Comparison of ENCODE assay signal across 21 cellular contexts in genomic region chr1:34777519-34778321, GRCh38. TPM values are rescaled to one million over a fixed set of nuclear protein-coding genes. Genes with fewer than 3 reads are reported as not detected.
"Had no signal": no experiment of that assay in that cellular context is flagged by ENCODE, and none has a peak within 500 bp of the region (broad histone marks: within the 10 kb centered on the region; RNA-seq: fewer than 3 reads in every experiment).

No MANE protein-coding gene starts in this region.

- H3K27me3 ChIP-seq: body of pancreas, pancreas had no signal

- H3K9me3 Mint-ChIP-seq: activated naive CD8-positive, alpha-beta T cell treated with anti-CD3 and anti-CD28 coated beads, Interleukin-2, amount 10 ng/mL, durations not matched to agents 7 days and 5 days; naive B cell; stimulated activated effector memory CD8-positive, alpha-beta T cell treated with anti-CD3 and anti-CD28 coated beads, Interleukin-12 subunit alpha, Interleukin-12 subunit beta, amount 100 ng/mL, for 72 hours had no signal

- H3K4me3 ChIP-seq: body of pancreas, left lung, mucosa of descending colon, pancreas, stomach, testis, upper lobe of left lung had no signal

- DNase-seq: activated CD4-positive, alpha-beta T cell treated with anti-CD3 and anti-CD28 coated beads for 1 hour; activated CD4-positive, alpha-beta T cell treated with anti-CD3 and anti-CD28 coated beads, Interleukin-2, amount 50 U/mL, for 4 hours; activated naive CD4-positive, alpha-beta T cell treated with Interleukin-2 at 50 U/mL for 16 hours; activated naive CD8-positive, alpha-beta T cell treated with anti-CD3 and anti-CD28 coated beads, Interleukin-2, amount 10 ng/mL, durations not matched to agents 7 days and 5 days; body of pancreas; caudate nucleus; erythroblast; foreskin melanocyte; mucosa of descending colon; naive B cell; pancreas; stimulated activated CD4-positive, alpha-beta T cell treated with anti-CD3 and anti-CD28 coated beads, Interleukin-4, amount 100 ng/mL, for 24 hours; stomach; testis; upper lobe of left lung; WERI-Rb-1 had no signal

- ATAC-seq: body of pancreas; left lung; mucosa of descending colon; pancreas; sciatic nerve; stimulated activated effector memory CD8-positive, alpha-beta T cell treated with anti-CD3 and anti-CD28 coated beads, Interleukin-12 subunit alpha, Interleukin-12 subunit beta, amount 100 ng/mL, for 72 hours had no signal

- H3K4me1 Mint-ChIP-seq: activated naive CD8-positive, alpha-beta T cell treated with anti-CD3 and anti-CD28 coated beads, Interleukin-2, amount 10 ng/mL, durations not matched to agents 7 days and 5 days; stimulated activated effector memory CD8-positive, alpha-beta T cell treated with anti-CD3 and anti-CD28 coated beads, Interleukin-12 subunit alpha, Interleukin-12 subunit beta, amount 100 ng/mL, for 72 hours had no signal

- H3K36me3 ChIP-seq: left lung, pancreas, stomach, upper lobe of left lung, WERI-Rb-1 had no signal

- H3K36me3 Mint-ChIP-seq: activated naive CD8-positive, alpha-beta T cell treated with anti-CD3 and anti-CD28 coated beads, Interleukin-2, amount 10 ng/mL, durations not matched to agents 7 days and 5 days; naive B cell; stimulated activated effector memory CD8-positive, alpha-beta T cell treated with anti-CD3 and anti-CD28 coated beads, Interleukin-12 subunit alpha, Interleukin-12 subunit beta, amount 100 ng/mL, for 72 hours had no signal

- H3K27ac ChIP-seq: body of pancreas, left lung, pancreas, stomach, testis, upper lobe of left lung, WERI-Rb-1 had no signal

- FAIRE-seq: pancreas had no signal

- H3K4me3 Mint-ChIP-seq: activated naive CD8-positive, alpha-beta T cell treated with anti-CD3 and anti-CD28 coated beads, Interleukin-2, amount 10 ng/mL, durations not matched to agents 7 days and 5 days; naive B cell; stimulated activated effector memory CD8-positive, alpha-beta T cell treated with anti-CD3 and anti-CD28 coated beads, Interleukin-12 subunit alpha, Interleukin-12 subunit beta, amount 100 ng/mL, for 72 hours had no signal

- H3K9me3 ChIP-seq: body of pancreas, left lung, mucosa of descending colon, pancreas, stomach, testis, upper lobe of left lung had no signal

- H3K27ac Mint-ChIP-seq: activated naive CD8-positive, alpha-beta T cell treated with anti-CD3 and anti-CD28 coated beads, Interleukin-2, amount 10 ng/mL, durations not matched to agents 7 days and 5 days; naive B cell; stimulated activated effector memory CD8-positive, alpha-beta T cell treated with anti-CD3 and anti-CD28 coated beads, Interleukin-12 subunit alpha, Interleukin-12 subunit beta, amount 100 ng/mL, for 72 hours had no signal

RNA-seq across cellular contexts. Expression of gene GJB3, which starts 3.3 kb away (rescaled TPM):
- total RNA-seq: activated naive CD8-positive, alpha-beta T cell treated with anti-CD3 and anti-CD28 coated beads, Interleukin-2, amount 10 ng/mL, durations not matched to agents 7 days and 5 days had no signal

RNA-seq across cellular contexts. Expression of gene GJA4, which starts 15.1 kb away (rescaled TPM):
- total RNA-seq: activated naive CD8-positive, alpha-beta T cell treated with anti-CD3 and anti-CD28 coated beads, Interleukin-2, amount 10 ng/mL, durations not matched to agents 7 days and 5 days; kidney epithelial cell had no signal

RNA-seq across cellular contexts. Expression of gene GJB4, which starts 18.2 kb away (rescaled TPM):
- total RNA-seq: activated naive CD8-positive, alpha-beta T cell treated with anti-CD3 and anti-CD28 coated beads, Interleukin-2, amount 10 ng/mL, durations not matched to agents 7 days and 5 days; body of pancreas; dermis microvascular lymphatic vessel endothelial cell; left lung; mucosa of descending colon; sciatic nerve; testis; upper lobe of left lung had no signal
- polyA plus RNA-seq: pancreas had no signal

RNA-seq across cellular contexts. Expression of gene GJB5, which starts 22.9 kb away (rescaled TPM):
- total RNA-seq: activated naive CD8-positive, alpha-beta T cell treated with anti-CD3 and anti-CD28 coated beads, Interleukin-2, amount 10 ng/mL, durations not matched to agents 7 days and 5 days; body of pancreas; dermis microvascular lymphatic vessel endothelial cell; kidney epithelial cell; mucosa of descending colon; pancreas; testis had no signal
- polyA plus RNA-seq: pancreas had no signal
